In the genomic region with DNA sequence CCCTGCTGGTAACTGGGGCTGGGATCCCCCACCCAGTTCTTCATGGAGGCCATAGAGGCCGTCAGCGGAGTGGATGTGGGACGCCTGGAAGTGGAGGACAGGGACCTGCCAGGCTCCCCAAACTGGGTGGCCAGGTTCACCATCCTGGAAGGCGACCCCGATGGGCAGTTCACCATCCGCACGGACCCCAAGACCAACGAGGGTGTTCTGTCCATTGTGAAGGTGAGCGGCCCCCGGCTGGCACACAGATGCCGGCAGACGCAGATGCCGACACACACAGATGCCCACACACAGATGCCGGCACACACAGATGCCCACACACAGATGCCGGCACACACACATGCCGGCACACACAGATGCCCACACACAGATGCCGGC, we compare ENCODE assay signal across 21 cellular contexts. TPM values are rescaled to one million over a fixed set of nuclear protein-coding genes. Genes with fewer than 3 reads are reported as not detected.
"Had no signal": no experiment of that assay in that cellular context is flagged by ENCODE, and none has a peak within 500 bp of the region (broad histone marks: within the 10 kb centered on the region; RNA-seq: fewer than 3 reads in every experiment).

No MANE protein-coding gene starts in this region.

- H3K4me3 ChIP-seq: K562, Peyer's patch, SJSA1 had no signal

- H3K27me3 Mint-ChIP-seq: activated CD4-positive, alpha-beta memory T cell treated with anti-CD3 and anti-CD28 coated beads for 36 hours; activated CD4-positive, alpha-beta T cell treated with anti-CD3 and anti-CD28 coated beads, Interleukin-2, amount 10 ng/mL, durations not matched to agents 7 days and 5 days had no signal

- H3K4me3 Mint-ChIP-seq: activated CD4-positive, alpha-beta memory T cell treated with anti-CD3 and anti-CD28 coated beads for 36 hours; activated CD4-positive, alpha-beta T cell treated with anti-CD3 and anti-CD28 coated beads, Interleukin-2, amount 10 ng/mL, durations not matched to agents 7 days and 5 days; activated T-cell treated with anti-CD3 and anti-CD28 coated beads, Interleukin-2, amount 50 U/mL, for 4 hours; T-helper 1 cell treated with Interleukin-12 subunit alpha and Interleukin-12 subunit beta and Interleukin-4 antibody, amounts not matched to agents 30 μg/mL and 1 μg/mL, for 36 hours; WTC11 had no signal

- H3K4me1 Mint-ChIP-seq: activated CD4-positive, alpha-beta T cell treated with anti-CD3 and anti-CD28 coated beads, Interleukin-2, amount 10 ng/mL, durations not matched to agents 7 days and 5 days; WTC11 had no signal

- H3K27me3 ChIP-seq: Peyer's patch, SJSA1 had no signal

- ATAC-seq: WTC11 had no signal

- H3K36me3 Mint-ChIP-seq: activated CD4-positive, alpha-beta memory T cell treated with anti-CD3 and anti-CD28 coated beads for 36 hours; activated naive CD4-positive, alpha-beta T cell treated with anti-CD3 and anti-CD28 coated beads, Interleukin-2, amount 50 U/mL, for 72 hours; WTC11 had no signal

- H3K27ac ChIP-seq: Peyer's patch, RWPE1, SJSA1 had no signal

- DNase-seq: activated CD8-positive, alpha-beta memory T cell treated with anti-CD3 and anti-CD28 coated beads for 24 hours; activated T-cell treated with anti-CD3 and anti-CD28 coated beads, Interleukin-2, amount 50 U/mL, for 4 hours; MM.1S; NCI-H1105 treated with DMSO at 0.1 percent for 48 hours; NCI-H1436 treated with DMSO at 0.1 percent for 48 hours; NCI-H187; NCI-H2081; NCI-H446; NCI-H524; Peyer's patch; SHP77; SW 1271; T-helper 9 cell had no signal

- H3K9me3 Mint-ChIP-seq: activated CD4-positive, alpha-beta T cell treated with anti-CD3 and anti-CD28 coated beads, Interleukin-2, amount 10 ng/mL, durations not matched to agents 7 days and 5 days; activated naive CD4-positive, alpha-beta T cell treated with anti-CD3 and anti-CD28 coated beads, Interleukin-2, amount 50 U/mL, for 72 hours; activated T-cell treated with anti-CD3 and anti-CD28 coated beads, Interleukin-2, amount 50 U/mL, for 4 hours; T-helper 1 cell treated with Interleukin-12 subunit alpha and Interleukin-12 subunit beta and Interleukin-4 antibody, amounts not matched to agents 30 μg/mL and 1 μg/mL, for 36 hours; WTC11 had no signal

- H3K27ac Mint-ChIP-seq: activated CD4-positive, alpha-beta memory T cell treated with anti-CD3 and anti-CD28 coated beads for 36 hours; WTC11 had no signal

- H3K9me3 ChIP-seq: Peyer's patch, SJSA1 had no signal

- H3K36me3 ChIP-seq: Peyer's patch, SJSA1 had no signal

RNA-seq across cellular contexts. Expression of gene SLC22A31, which starts 12.3 kb away (rescaled TPM):
- total RNA-seq: SJSA1 had no signal

RNA-seq across cellular contexts. Expression of gene CDH15, which starts 16.5 kb away (rescaled TPM):
- total RNA-seq: activated CD4-positive, alpha-beta memory T cell treated with anti-CD3 and anti-CD28 coated beads for 36 hours; activated CD4-positive, alpha-beta T cell treated with anti-CD3 and anti-CD28 coated beads, Interleukin-2, amount 10 ng/mL, durations not matched to agents 7 days and 5 days; activated T-cell treated with anti-CD3 and anti-CD28 coated beads, Interleukin-2, amount 50 U/mL, for 4 hours; Peyer's patch had no signal
- polyA plus RNA-seq: K562 had no signal
